Comparison of ENCODE assay signal across 1 cellular context in the genomic region with DNA sequence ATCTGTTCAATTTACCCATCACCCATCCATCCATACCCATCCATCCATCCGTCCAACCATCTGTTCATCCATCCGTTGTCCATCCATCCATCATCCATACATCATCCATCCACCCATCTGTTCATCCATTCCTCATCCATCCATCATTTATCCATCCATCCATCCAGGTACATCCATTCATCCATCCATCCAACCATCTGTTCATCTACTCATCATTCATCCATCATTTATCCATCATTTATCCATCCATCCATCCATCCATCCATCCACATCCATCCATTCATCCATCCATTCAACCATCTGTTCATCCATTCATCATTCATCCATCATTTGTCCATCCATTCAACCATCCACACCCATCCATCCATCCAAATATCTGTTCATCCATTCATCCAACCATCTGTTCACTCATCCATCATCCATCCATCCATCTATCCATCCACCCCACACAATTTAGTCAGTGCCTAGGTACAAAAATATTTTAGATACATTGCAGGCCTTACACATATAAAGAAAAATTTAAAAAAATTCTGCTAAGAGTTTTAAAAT.
TF ChIP-seq lines count a peak whose summit lies in the region.

No MANE protein-coding gene starts in this region.

TF ChIP-seq in HEK293, 187 proteins besides CTCF, POLR2A, EP300 and RAD21 (continued from another document):
- TF ChIP-seq AEBP2 (tag by site-specific recombination; IDR thresholded peaks at IDR 0.05; ENCODE audit: borderline replicate concordance): no peak
- 0 out of 2 replicates have a peak, but pooled peaks have one; percentile 20 for TF ChIP-seq ZNF398 (tag by site-specific recombination; IDR thresholded peaks at IDR 0.05)
- TF ChIP-seq ZNF677 (tag by site-specific recombination; IDR thresholded peaks at IDR 0.05): no peak
- peak; percentile 99 for TF ChIP-seq ZNF366 (tag by site-specific recombination; conservative IDR thresholded peaks at IDR 0.05)
